9 cellular contexts compared by ENCODE assay signal in genomic region chr2:219521066-219521880, GRCh38. TPM values are rescaled to one million over a fixed set of nuclear protein-coding genes. Genes with fewer than 3 reads are reported as not detected.
A peak's percentile ranks its signal among the peaks of the same experiment; 100 is the strongest.
DNase-seq lines count a peak whose midpoint lies in the region; TF ChIP-seq lines count a peak whose summit lies in the region.
"Had no signal": no experiment of that assay in that cellular context is flagged by ENCODE, and none has a peak within 500 bp of the region (broad histone marks: within the 10 kb centered on the region; RNA-seq: fewer than 3 reads in every experiment).

No MANE protein-coding gene starts in this region.

- intact Hi-C loops in activated CD4-positive, alpha-beta memory T cell treated with anti-CD3 and anti-CD28 coated beads for 36 hours (cut with micrococcal nuclease), result no loop called here

- peaks cover 10% of the 10 kb centered on the region for H3K4me1 Mint-ChIP-seq in activated CD4-positive, alpha-beta memory T cell treated with anti-CD3 and anti-CD28 coated beads for 36 hours (ENCODE audit: low read depth)

- H3K27me3 ChIP-seq in GM06990 (replicated peaks; ENCODE audit: control insufficient read depth, insufficient read depth, low read length), result peaks cover 1% of the 10 kb centered on the region

- H3K27me3 Mint-ChIP-seq in activated CD4-positive, alpha-beta memory T cell treated with anti-CD3 and anti-CD28 coated beads for 36 hours, result peaks cover 73% of the 10 kb centered on the region

- POLR2A ChIA-PET in activated CD4-positive, alpha-beta memory T cell treated with anti-CD3 and anti-CD28 coated beads for 36 hours (lab: Charles Lee), result interaction anchor here (1.2 kb wide), 1 partner anchor 25 kb away, joined by 4 read pairs; no protein-coding TSS in a partner anchor

- no peak overlapping the region for H3K4me3 ChIP-seq in GM06990 (replicated peaks; ENCODE audit: low read depth, low read length)

- CTCF ChIA-PET in activated CD4-positive, alpha-beta memory T cell treated with anti-CD3 and anti-CD28 coated beads for 36 hours (lab: Charles Lee), result interaction anchor here (0.5 to 14.4 kb wide), 6 partner anchors 8 to 119 kb away, joined by 3 to 277 read pairs (median 10); partner anchors contain the start of gene GMPPA

- DNase-seq in GM06990 (ENCODE audit: extremely low read depth, insufficient read length) (no peak), NCI-H69 (lab: John Stamatoyannopoulos, UW) (peak; percentile 75), dermis blood vessel endothelial cell (peak; percentile 40), myocyte (ENCODE audit: low read depth) (peak; percentile 60), GM19238 (ENCODE audit: insufficient read length, low spot score) (no peak)
- no peak for DNase-seq in activated CD4-positive, alpha-beta memory T cell treated with anti-CD3 and anti-CD28 coated beads for 36 hours
- DNase-seq in activated CD8-positive, alpha-beta memory T cell treated with anti-CD3 and anti-CD28 coated beads for 24 hours, result no peak

- H3K9me3 Mint-ChIP-seq in activated CD4-positive, alpha-beta memory T cell treated with anti-CD3 and anti-CD28 coated beads for 36 hours, result no peaks in the 10 kb centered on the region

- no peak overlapping the region for H3K27ac Mint-ChIP-seq in activated CD4-positive, alpha-beta memory T cell treated with anti-CD3 and anti-CD28 coated beads for 36 hours

- H3K36me3 ChIP-seq in GM06990 (ENCODE audit: control insufficient read depth, insufficient read depth, low read length), result no peaks in the 10 kb centered on the region

- no peaks in the 10 kb centered on the region for H3K36me3 Mint-ChIP-seq in activated CD4-positive, alpha-beta memory T cell treated with anti-CD3 and anti-CD28 coated beads for 36 hours

- no peak overlapping the region for H3K27ac ChIP-seq in 22Rv1

- H3K4me3 Mint-ChIP-seq in activated CD4-positive, alpha-beta memory T cell treated with anti-CD3 and anti-CD28 coated beads for 36 hours, result no peak overlapping the region

- TF ChIP-seq CTCF in 22Rv1 (IDR thresholded peaks at IDR 0.05), result peak; percentile 80
- peak; percentile 45 for TF ChIP-seq CTCF in GM06990 (IDR thresholded peaks at IDR 0.05; ENCODE audit: insufficient read depth, low read length, poor library complexity, severe bottlenecking)

RNA-seq across cellular contexts. Expression of gene ASIC4, which starts 7.0 kb away (rescaled TPM):
- total RNA-seq in dermis blood vessel endothelial cell (not detected in 2 replicates), myocyte (0.29 and 0.31 TPM in 2 replicates)
- 0.20 TPM for polyA plus RNA-seq in myocyte (2012)
- under 1 TPM in 1 of 2 experiments, not detected in 1; 0.07 TPM for total RNA-seq in activated CD4-positive, alpha-beta memory T cell treated with anti-CD3 and anti-CD28 coated beads for 36 hours
- total RNA-seq: glomerular endothelial cell had no signal

RNA-seq across cellular contexts. Expression of gene CHPF, which starts 22.3 kb away (rescaled TPM):
- total RNA-seq in dermis blood vessel endothelial cell (0.84 and 3.2 TPM in 2 replicates), myocyte (382 and 388 TPM in 2 replicates)
- polyA plus RNA-seq in myocyte (2012), result 301 TPM
- total RNA-seq in activated CD4-positive, alpha-beta memory T cell treated with anti-CD3 and anti-CD28 coated beads for 36 hours, result 10 to 100 TPM; 19.9 to 21.0 TPM

RNA-seq across cellular contexts. Expression of gene TMEM198, which starts 22.6 kb away (rescaled TPM):
- total RNA-seq in dermis blood vessel endothelial cell, result under 0.01 TPM in 1 of 2 replicates, not detected in the other
- 5.8 and 9.0 TPM in 2 replicates for total RNA-seq in myocyte
- polyA plus RNA-seq in myocyte (2012), result 4.5 TPM
- 1 to 10 TPM; 2.6 to 4.4 TPM for total RNA-seq in activated CD4-positive, alpha-beta memory T cell treated with anti-CD3 and anti-CD28 coated beads for 36 hours

RNA-seq across cellular contexts. Expression of gene GMPPA, which starts 22.6 kb away (rescaled TPM):
- 33.4 and 34.5 TPM in 2 replicates for total RNA-seq in dermis blood vessel endothelial cell
- 43.1 and 57.0 TPM in 2 replicates for total RNA-seq in myocyte
- 67.7 TPM for polyA plus RNA-seq in myocyte (2012)
- 10 to 100 TPM; 37.1 to 37.4 TPM for total RNA-seq in activated CD4-positive, alpha-beta memory T cell treated with anti-CD3 and anti-CD28 coated beads for 36 hours

RNA-seq across cellular contexts. Expression of gene OBSL1, which starts 50.1 kb away (rescaled TPM):
- total RNA-seq in dermis blood vessel endothelial cell, result 38.8 TPM in 2 replicates
- 159 and 173 TPM in 2 replicates for total RNA-seq in myocyte
- polyA plus RNA-seq in myocyte (2012), result 139 TPM
- under 1 TPM; 0.83 to 0.94 TPM for total RNA-seq in activated CD4-positive, alpha-beta memory T cell treated with anti-CD3 and anti-CD28 coated beads for 36 hours

Comparison
In these comparisons a context has a peak if more than half of its experiments do, and no peak if none do; other contexts are left out.
1. DNase-seq: peak in NCI-H69 (single experiment), dermis blood vessel endothelial cell (single experiment) and myocyte (single experiment); none in GM06990 (single experiment), GM19238 (single experiment), activated CD4-positive, alpha-beta memory T cell treated with anti-CD3 and anti-CD28 coated beads for 36 hours (single experiment) and activated CD8-positive, alpha-beta memory T cell treated with anti-CD3 and anti-CD28 coated beads for 24 hours (single experiment).
2. RNA of gene CHPF, which starts 22.3 kb away (total RNA-seq): 382 to 388 TPM in myocyte; 19.9 to 21.0 TPM in activated CD4-positive, alpha-beta memory T cell treated with anti-CD3 and anti-CD28 coated beads for 36 hours and 0.84 to 3.2 TPM in dermis blood vessel endothelial cell; every median in the first group is over 10 times any median in the second.